1 cellular context compared by ENCODE assay signal in genomic region chr6:111294374-111294967, GRCh38.
TF ChIP-seq lines count a peak whose summit lies in the region.

No MANE protein-coding gene starts in this region.

TF ChIP-seq in HepG2, 621 proteins besides CTCF, POLR2A, EP300 and RAD21 (continued from another document):
- TF ChIP-seq ZNF318 (CRISPR knock-in tag; IDR thresholded peaks at IDR 0.05) (no peak), ZBTB7B (CRISPR knock-in tag; IDR thresholded peaks at IDR 0.05) (no peak), ZMYM2 (CRISPR knock-in tag; IDR thresholded peaks at IDR 0.05) (no peak), NR2F6 (IDR thresholded peaks at IDR 0.05) (no peak), NR2F6 (CRISPR knock-in tag; IDR thresholded peaks at IDR 0.05) (no peak)
